Comparison of ENCODE assay signal across 8 cellular contexts in the genomic region with DNA sequence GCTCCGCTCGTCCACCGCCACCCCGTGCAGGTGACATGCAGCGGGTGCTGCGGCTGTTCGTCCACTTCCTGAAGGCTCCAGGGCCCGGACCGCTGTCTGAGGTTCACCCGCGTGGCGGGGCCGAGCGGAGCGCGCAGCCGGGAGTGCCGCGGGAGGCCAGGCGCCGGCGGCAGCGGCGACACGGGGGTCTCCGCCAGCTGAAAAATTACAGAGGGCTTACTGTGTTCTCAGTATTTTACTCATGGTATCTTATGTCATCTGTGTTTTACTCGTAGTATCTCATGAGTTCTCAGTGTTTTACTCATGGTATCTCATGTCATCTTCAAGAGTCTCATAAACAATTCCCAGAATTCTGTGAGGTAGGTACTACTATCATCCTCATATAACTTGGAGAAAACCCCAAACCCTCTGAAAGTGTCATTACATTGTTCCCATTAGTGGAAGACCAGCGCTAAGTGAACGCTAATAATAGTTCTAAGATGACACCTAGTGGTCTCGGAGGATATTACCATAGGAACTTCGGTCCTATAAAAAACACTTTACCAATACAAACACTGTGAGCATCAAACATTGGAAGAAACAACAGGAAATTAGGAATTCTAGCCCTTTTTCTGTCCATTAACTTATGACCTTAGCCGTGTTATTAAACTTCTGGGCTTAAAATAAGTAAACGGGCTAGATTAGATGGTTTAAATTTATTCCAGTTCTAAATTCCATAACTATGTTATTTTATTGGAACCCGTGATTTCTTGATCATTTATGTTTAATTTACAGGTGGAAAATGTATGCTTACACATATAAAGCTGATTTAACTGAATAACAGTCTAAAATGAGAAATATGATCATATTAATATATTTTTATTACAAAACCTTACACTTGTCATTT. TPM values are rescaled to one million over a fixed set of nuclear protein-coding genes. Genes with fewer than 3 reads are reported as not detected.
DNase-seq lines count a peak whose midpoint lies in the region; ATAC-seq, FAIRE-seq and TF ChIP-seq lines count a peak whose summit lies in the region.

No MANE protein-coding gene starts in this region.

- H3K36me3 ChIP-seq in NT2/D1 (ENCODE audit: insufficient read depth, insufficient read length, low read length) (no peaks in the 10 kb centered on the region), gastroesophageal sphincter (no peaks in the 10 kb centered on the region)

- ATAC-seq in GM21381 (IDR thresholded peaks at IDR 0.05; ENCODE audit: unreplicated experiment): peak; percentile 90
- ATAC-seq in gastroesophageal sphincter: peak; percentile 80

- no peak overlapping the region for H3K9ac ChIP-seq in NT2/D1 (ENCODE audit: insufficient read length, low read depth)

- no peaks in the 10 kb centered on the region for H3K36me3 Mint-ChIP-seq in activated naive CD4-positive, alpha-beta T cell treated with anti-CD3 and anti-CD28 coated beads for 36 hours (ENCODE audit: low read depth)
- H3K36me3 Mint-ChIP-seq in osteocyte (ENCODE audit: unreplicated experiment): no peaks in the 10 kb centered on the region

- TF ChIP-seq POLR2A in gastroesophageal sphincter (IDR thresholded peaks at IDR 0.05): no peak

- CTCF ChIA-PET in activated naive CD4-positive, alpha-beta T cell treated with anti-CD3 and anti-CD28 coated beads for 36 hours (lab: Charles Lee): interaction anchor here (0.6 to 3.7 kb wide), 8 partner anchors 11 to 325 kb away, joined by 3 to 34 read pairs (median 4); no protein-coding TSS in a partner anchor

- no peak overlapping the region for H3K27ac Mint-ChIP-seq in activated naive CD4-positive, alpha-beta T cell treated with anti-CD3 and anti-CD28 coated beads for 36 hours
- H3K27ac Mint-ChIP-seq in osteocyte (ENCODE audit: unreplicated experiment): no peak overlapping the region

- TF ChIP-seq EP300 in gastroesophageal sphincter (IDR thresholded peaks at IDR 0.05): no peak

- no peaks in the 10 kb centered on the region for H3K27me3 ChIP-seq in NT2/D1 (ENCODE audit: insufficient read depth, insufficient read length)
- no peaks in the 10 kb centered on the region for H3K27me3 ChIP-seq in gastroesophageal sphincter

- H3K4me3 ChIP-seq in NT2/D1 (ENCODE audit: insufficient read length, low read depth): no peak overlapping the region
- peak overlapping the region; percentile 13 to 47 for H3K4me3 ChIP-seq in gastroesophageal sphincter

- H3K27me3 Mint-ChIP-seq in activated naive CD4-positive, alpha-beta T cell treated with anti-CD3 and anti-CD28 coated beads for 36 hours (ENCODE audit: low read depth): peaks cover 4% of the 10 kb centered on the region
- H3K27me3 Mint-ChIP-seq in osteocyte (ENCODE audit: unreplicated experiment): peaks cover 24% of the 10 kb centered on the region

- H3K9me3 ChIP-seq in NT2/D1 (ENCODE audit: insufficient read depth, low read length) (no peaks in the 10 kb centered on the region), gastroesophageal sphincter (no peaks in the 10 kb centered on the region)

- 4 to 10% methylated on average over 8 to 25 of the region's 34 CpGs for WGBS in gastroesophageal sphincter (ENCODE audit: low coverage in 1 of 2), 2 donors

- intact Hi-C loops in activated naive CD4-positive, alpha-beta T cell treated with anti-CD3 and anti-CD28 coated beads for 36 hours (cut with micrococcal nuclease): loop anchor here (1.0 to 5.0 kb wide), 4 partner anchors 62 to 324 kb away; partner anchors contain the start of genes ATG2B and GSKIP

- TF ChIP-seq CTCF in gastroesophageal sphincter (IDR thresholded peaks at IDR 0.05) (peak; percentile 71 to 84 (median 80)), osteocyte (IDR thresholded peaks at IDR 0.05) (peak; percentile 81)

- H3K4me1 Mint-ChIP-seq in activated naive CD4-positive, alpha-beta T cell treated with anti-CD3 and anti-CD28 coated beads for 36 hours (ENCODE audit: low read depth): peaks cover 2% of the 10 kb centered on the region
- no peaks in the 10 kb centered on the region for H3K4me1 Mint-ChIP-seq in osteocyte (ENCODE audit: unreplicated experiment)

- H3K27ac ChIP-seq in gastroesophageal sphincter: no peak overlapping the region

- H3K4me1 ChIP-seq in NT2/D1 (ENCODE audit: insufficient read depth, insufficient read length): no peaks in the 10 kb centered on the region
- H3K4me1 ChIP-seq in gastroesophageal sphincter: peaks cover 0 to 10% (median 0%) of the 10 kb centered on the region in 3 donors

- DNase-seq in DMS79 treated with DMSO at 0.1 percent for 48 hours (lab: John Stamatoyannopoulos, UW) (peak; percentile 86), HTR-8/SVneo (ENCODE audit: insufficient read length, low spot score) (peak; percentile 75), NT2/D1 (ENCODE audit: low read depth, low spot score) (peak; percentile 48), osteocyte (ENCODE audit: extremely low spot score, unreplicated experiment) (no peak), NK-92 (lab: John Stamatoyannopoulos, UW; ENCODE audit: unreplicated experiment) (no peak)
- DNase-seq in activated naive CD4-positive, alpha-beta T cell treated with anti-CD3 and anti-CD28 coated beads for 36 hours: peak; percentile 33

- no peaks in the 10 kb centered on the region for H3K9me3 Mint-ChIP-seq in activated naive CD4-positive, alpha-beta T cell treated with anti-CD3 and anti-CD28 coated beads for 36 hours
- no peaks in the 10 kb centered on the region for H3K9me3 Mint-ChIP-seq in osteocyte (ENCODE audit: unreplicated experiment)

- FAIRE-seq in HTR-8/SVneo (lab: Jason Lieb, UNC): no peak

- H3K4me3 Mint-ChIP-seq in activated naive CD4-positive, alpha-beta T cell treated with anti-CD3 and anti-CD28 coated beads for 36 hours: peak overlapping the region; percentile 64
- no peak overlapping the region for H3K4me3 Mint-ChIP-seq in osteocyte (ENCODE audit: unreplicated experiment)

RNA-seq across cellular contexts. Expression of gene AK7, which starts 32.4 kb away (rescaled TPM):
- 1 to 10 TPM; 1.9 to 2.0 TPM for total RNA-seq in activated naive CD4-positive, alpha-beta T cell treated with anti-CD3 and anti-CD28 coated beads for 36 hours
- total RNA-seq in gastroesophageal sphincter (1 to 10 TPM in 2 of 4 donors, under 1 TPM in 1, not detected in 1; 0.94 to 3.8 (median 2.3) TPM), osteocyte (not detected in 2 replicates)

Comparison
In these comparisons a context has a peak if more than half of its experiments do, and no peak if none do; other contexts are left out.
1. DNase-seq: peak in DMS79 treated with DMSO at 0.1 percent for 48 hours (single experiment), HTR-8/SVneo (single experiment), NT2/D1 (single experiment) and activated naive CD4-positive, alpha-beta T cell treated with anti-CD3 and anti-CD28 coated beads for 36 hours (single experiment); none in osteocyte (single experiment) and NK-92 (single experiment).